9 cellular contexts compared by ENCODE assay signal in the genomic region with DNA sequence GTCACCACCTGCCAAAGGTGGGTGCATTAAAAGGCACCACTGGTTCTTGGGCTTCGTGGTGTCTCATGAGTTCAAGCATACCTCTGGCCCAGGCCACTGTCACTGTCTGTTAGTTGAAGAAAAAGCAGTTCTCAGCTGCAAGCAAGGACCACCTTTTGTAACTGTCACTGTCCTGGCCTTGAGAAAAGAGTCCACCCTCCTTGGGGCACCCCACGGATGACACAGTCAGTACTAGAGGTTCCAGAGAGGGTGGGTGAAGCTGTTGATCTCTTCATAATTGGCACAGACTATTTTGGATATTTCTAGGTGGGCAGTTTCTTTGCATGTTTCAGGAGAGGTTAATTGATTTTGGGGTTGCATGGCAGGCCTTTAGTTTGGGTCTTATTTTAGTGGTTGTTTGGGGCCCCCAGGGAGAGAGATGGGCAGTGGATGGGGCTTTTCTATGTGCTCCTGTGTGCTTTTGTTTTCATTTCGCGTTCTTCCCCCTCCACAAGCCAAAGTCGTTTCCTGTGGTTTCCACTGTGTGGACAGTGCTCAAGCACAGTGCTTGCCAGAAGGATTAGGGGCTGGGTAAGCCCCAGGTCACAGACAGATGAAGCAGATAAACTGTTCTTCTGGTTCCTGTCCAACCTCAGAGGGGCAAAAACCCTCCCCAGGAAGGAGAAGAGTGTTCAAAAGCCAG.
DNase-seq lines count a peak whose midpoint lies in the region; ATAC-seq and TF ChIP-seq lines count a peak whose summit lies in the region.
"Had no signal": no experiment of that assay in that cellular context is flagged by ENCODE, and none has a peak within 500 bp of the region (broad histone marks: within the 10 kb centered on the region; RNA-seq: fewer than 3 reads in every experiment).

No MANE protein-coding gene starts in this region.

- H3K4me1 ChIP-seq in mesenchymal stem cell (ENCODE audit: control insufficient read depth, insufficient read depth, low read depth, low read length) (peaks cover 7% of the 10 kb centered on the region), thyroid gland (no peaks in the 10 kb centered on the region)

- DNase-seq in NOMO-1 treated with DMSO at 0.1 percent for 48 hours (lab: John Stamatoyannopoulos, UW; ENCODE audit: unreplicated experiment) (peak; percentile 29), mesenchymal stem cell (peak; percentile 9), thyroid gland (no peak), posterior vena cava (ENCODE audit: low spot score) (no peak), Right ventricle myocardium inferior (ENCODE audit: missing footprints) (no peak), HuH-7.5 (ENCODE audit: low spot score) (no peak)
- DNase-seq: IMR-90 had no signal

- no peak overlapping the region for H3K27ac ChIP-seq in mesenchymal stem cell (ENCODE audit: low read length, poor library complexity, severe bottlenecking)
- no peak overlapping the region for H3K27ac ChIP-seq in thyroid gland

- no peak overlapping the region for H3K9ac ChIP-seq in mesenchymal stem cell (ENCODE audit: low read length)

- H3K4me3 ChIP-seq in mesenchymal stem cell (ENCODE audit: insufficient read depth in 1 of 2, low read depth in 1 of 2, low read length in 2 of 2) (no peak overlapping the region), thyroid gland (replicated peaks in 1 of 3) (no peak overlapping the region)

- H4K8ac ChIP-seq in mesenchymal stem cell (ENCODE audit: low read length): no peak overlapping the region

- WGBS in mesenchymal stem cell: 60% methylated on average over 3 of the region's 5 CpGs
- WGBS in thyroid gland, 2 donors: 20 to 54% methylated on average over 3 to 5 of the region's 5 CpGs

- no peak overlapping the region for H2BK5ac ChIP-seq in mesenchymal stem cell (ENCODE audit: low read depth, low read length, poor library complexity, severe bottlenecking)

- H3K27me3 ChIP-seq in mesenchymal stem cell (ENCODE audit: control insufficient read depth in 1 of 2, insufficient read depth in 1 of 2, low read length in 2 of 2) (no peaks in the 10 kb centered on the region), thyroid gland (no peaks in the 10 kb centered on the region)

- no peak for TF ChIP-seq CTCF in thyroid gland (IDR thresholded peaks at IDR 0.05)

- H3K36me3 ChIP-seq in mesenchymal stem cell (ENCODE audit: control insufficient read depth in 1 of 2, insufficient read depth in 2 of 2, low read depth in 1 of 2, low read length in 2 of 2) (no peaks in the 10 kb centered on the region), thyroid gland (no peaks in the 10 kb centered on the region)

- no peaks in the 10 kb centered on the region for H3K9me3 ChIP-seq in mesenchymal stem cell (ENCODE audit: control insufficient read depth, low read length)
- H3K9me3 ChIP-seq in thyroid gland: no peaks in the 10 kb centered on the region

- H2BK120ac ChIP-seq in mesenchymal stem cell (ENCODE audit: low read depth, low read length): no peak overlapping the region

- H3K4me2 ChIP-seq in mesenchymal stem cell (ENCODE audit: low read length, poor library complexity, severe bottlenecking): no peak overlapping the region

- H3K4ac ChIP-seq in mesenchymal stem cell (ENCODE audit: low read depth in 1 of 2, low read length in 2 of 2): no peak overlapping the region

- H2BK12ac ChIP-seq in mesenchymal stem cell (ENCODE audit: low read length in 2 of 2): no peak overlapping the region

- no peak overlapping the region for H3K14ac ChIP-seq in mesenchymal stem cell (ENCODE audit: low read length in 2 of 2)

- no peak overlapping the region for H4K91ac ChIP-seq in mesenchymal stem cell (ENCODE audit: low read length)

- no peak overlapping the region for H2AK5ac ChIP-seq in mesenchymal stem cell (ENCODE audit: low read length, severe bottlenecking)

- no peaks in the 10 kb centered on the region for H3K79me1 ChIP-seq in mesenchymal stem cell (replicated peaks; ENCODE audit: low read length, poor library complexity, severe bottlenecking)

- no peak overlapping the region for H2BK15ac ChIP-seq in mesenchymal stem cell (ENCODE audit: low read depth, poor library complexity, severe bottlenecking)

- intact Hi-C loops in thyroid gland (cut with DNase I): no loop called here
- intact Hi-C loops in posterior vena cava (cut with DNase I): no loop called here
- intact Hi-C loops in Right ventricle myocardium inferior (cut with DNase I): no loop called here

- H2AFZ ChIP-seq in mesenchymal stem cell (ENCODE audit: low read depth, low read length): no peak overlapping the region

- TF ChIP-seq POLR2A in thyroid gland (IDR thresholded peaks at IDR 0.05): no peak

- ATAC-seq in GM18907 (IDR thresholded peaks at IDR 0.05; ENCODE audit: unreplicated experiment) (peak; percentile 98), HG02763 (IDR thresholded peaks at IDR 0.05; ENCODE audit: unreplicated experiment) (peak; percentile 97), Right ventricle myocardium inferior (no peak)

- peak overlapping the region in 1 of 2 experiments; percentile 62 for H3K18ac ChIP-seq in mesenchymal stem cell (ENCODE audit: low read depth in 1 of 2, low read length in 2 of 2)

- no peak overlapping the region for H3K23ac ChIP-seq in mesenchymal stem cell (ENCODE audit: low read length in 2 of 2)

Comparison
In these comparisons a context has a peak if more than half of its experiments do, and no peak if none do; other contexts are left out.
1. DNase-seq: peak in NOMO-1 treated with DMSO at 0.1 percent for 48 hours (single experiment) and mesenchymal stem cell (single experiment); none in thyroid gland (0 of 2), posterior vena cava (single experiment), Right ventricle myocardium inferior (single experiment) and HuH-7.5 (single experiment).